12 cellular contexts compared by ENCODE assay signal in the genomic region with DNA sequence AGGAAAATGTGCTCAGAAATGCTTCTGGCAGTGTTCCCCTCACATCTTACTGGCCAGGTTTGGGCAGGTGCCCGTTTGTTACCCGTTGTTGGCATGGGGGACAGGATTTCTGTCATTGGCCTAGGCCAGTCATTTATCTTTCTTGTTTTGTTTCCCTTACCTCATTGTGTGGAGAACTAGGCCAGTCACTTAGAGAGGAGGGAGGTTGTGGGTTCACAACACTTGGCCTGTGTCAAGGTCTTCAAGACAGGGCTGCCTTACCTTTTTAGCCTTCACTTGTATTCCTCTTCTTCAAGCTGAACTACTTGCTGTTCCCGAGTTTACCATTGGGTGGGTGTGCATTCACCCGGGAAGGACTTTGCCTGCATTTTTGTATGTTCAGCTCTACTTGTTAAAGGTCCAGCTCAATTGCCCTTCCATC. TPM values are rescaled to one million over a fixed set of nuclear protein-coding genes. Genes with fewer than 3 reads are reported as not detected.
DNase-seq lines count a peak whose midpoint lies in the region; ATAC-seq, FAIRE-seq and TF ChIP-seq lines count a peak whose summit lies in the region.
"Had no signal": no experiment of that assay in that cellular context is flagged by ENCODE, and none has a peak within 500 bp of the region (broad histone marks: within the 10 kb centered on the region; RNA-seq: fewer than 3 reads in every experiment).

No MANE protein-coding gene starts in this region.

- intact Hi-C loops in kidney (cut with DNase I) = no loop called here
- intact Hi-C loops in esophagus squamous epithelium (cut with DNase I) = no loop called here

- H3K27me3 ChIP-seq in small intestine (ENCODE audit: control insufficient read depth in 2 of 2, insufficient read depth in 2 of 2, low read length in 2 of 2) = no peaks in the 10 kb centered on the region
- no peaks in the 10 kb centered on the region for H3K27me3 ChIP-seq in esophagus squamous epithelium
- H3K27me3 ChIP-seq: Peyer's patch had no signal

- WGBS in small intestine, 3 donors = 33 to 51% (median 46%) methylated on average over 4 of the region's 4 CpGs
- WGBS in esophagus squamous epithelium, 2 donors = 20 to 25% methylated on average over 4 of the region's 4 CpGs

- no peak overlapping the region for H3K9ac ChIP-seq in kidney (ENCODE audit: low read length in 2 of 2)

- in situ Hi-C loops in astrocyte of the spinal cord (cut with HindIII; ENCODE audit: low sequenced_read_pairs) = no loop called here

- DNase-seq in HTR-8/SVneo (ENCODE audit: insufficient read length, low spot score) (no peak), astrocyte of the spinal cord (ENCODE audit: low read depth, low spot score) (no peak), kidney (no peak), small intestine (peak; percentile 51), superior temporal gyrus (ENCODE audit: extremely low spot score) (no peak), esophagus squamous epithelium (lab: John Stamatoyannopoulos, UW) (no peak)
- DNase-seq: hypothalamus; naive thymus-derived CD8-positive, alpha-beta T cell; NCI-H2081; Peyer's patch; stimulated activated CD4-positive, alpha-beta T cell treated with anti-CD3 and anti-CD28 coated beads, Interleukin-1b, Interleukin-23, amount 100 ng/mL, for 48 hours had no signal

- H3K4me1 ChIP-seq in kidney (ENCODE audit: control insufficient read depth in 1 of 2, insufficient read depth in 1 of 2, low read depth in 1 of 2, low read length in 2 of 2) (peaks cover 11 to 12% of the 10 kb centered on the region in 2 donors), small intestine (ENCODE audit: control insufficient read depth in 2 of 2, insufficient read depth in 1 of 2, low read depth in 1 of 2, low read length in 1 of 2) (peaks cover 0 to 4% of the 10 kb centered on the region in 2 donors), esophagus squamous epithelium (peaks cover 0 to 16% (median 4%) of the 10 kb centered on the region in 3 donors)

- H3K27ac ChIP-seq in kidney (ENCODE audit: low read depth in 2 of 2, low read length in 2 of 2) (no peak overlapping the region), small intestine (ENCODE audit: low read depth in 1 of 2, low read length in 1 of 2) (no peak overlapping the region), esophagus squamous epithelium (peak overlapping the region in 1 of 4 donors; percentile 2)
- H3K27ac ChIP-seq: Peyer's patch had no signal

- TF ChIP-seq CTCF in astrocyte of the spinal cord (IDR thresholded peaks at IDR 0.05; ENCODE audit: low read depth, low read length) = peak; percentile 30
- TF ChIP-seq CTCF in kidney (IDR thresholded peaks at IDR 0.05; ENCODE audit: borderline replicate concordance, extremely low read depth, insufficient read depth) = peak; percentile 29
- no peak for TF ChIP-seq CTCF in esophagus squamous epithelium (IDR thresholded peaks at IDR 0.05)

- peak; percentile 46 for FAIRE-seq in HTR-8/SVneo (lab: Jason Lieb, UNC)
- no peak for FAIRE-seq in kidney (lab: Jason Lieb, UNC)
- no peak for FAIRE-seq in small intestine (lab: Jason Lieb, UNC)

- H3K4me3 ChIP-seq in astrocyte of the spinal cord (ENCODE audit: low read depth, low read length) (no peak overlapping the region), kidney (ENCODE audit: low read length in 2 of 2) (no peak overlapping the region), small intestine (ENCODE audit: low read depth in 1 of 2, low read length in 2 of 2) (no peak overlapping the region), esophagus squamous epithelium (no peak overlapping the region)
- H3K4me3 ChIP-seq: Peyer's patch had no signal

- no peak for TF ChIP-seq POLR2A in esophagus squamous epithelium (IDR thresholded peaks at IDR 0.05)

- H3K36me3 ChIP-seq in kidney (ENCODE audit: control insufficient read depth in 1 of 2, insufficient read depth in 2 of 2, low read length in 2 of 2) = no peaks in the 10 kb centered on the region
- H3K36me3 ChIP-seq in small intestine (ENCODE audit: control insufficient read depth in 2 of 2, insufficient read depth in 2 of 2, low read length in 2 of 2) = no peaks in the 10 kb centered on the region
- no peaks in the 10 kb centered on the region for H3K36me3 ChIP-seq in esophagus squamous epithelium
- H3K36me3 ChIP-seq: Peyer's patch had no signal

- H3K9me3 ChIP-seq in kidney (ENCODE audit: control insufficient read depth in 1 of 2, low read length in 2 of 2) (no peaks in the 10 kb centered on the region), small intestine (ENCODE audit: control insufficient read depth, low read depth) (no peaks in the 10 kb centered on the region), esophagus squamous epithelium (no peaks in the 10 kb centered on the region)
- H3K9me3 ChIP-seq: Peyer's patch had no signal

- ATAC-seq in GM18502 (IDR thresholded peaks at IDR 0.05; ENCODE audit: poor library complexity, unreplicated experiment) = no peak
- ATAC-seq: naive thymus-derived CD8-positive, alpha-beta T cell had no signal

RNA-seq across cellular contexts. Expression of a gene that starts 17.7 kb away (rescaled TPM):
- total RNA-seq in kidney = 19.4 TPM
- 8.9 TPM for polyA plus RNA-seq in kidney (ENCODE audit: insufficient read depth, low read depth, low replicate concordance)
- 1 to 10 TPM; 1.9 to 5.0 (median 2.5) TPM for polyA plus RNA-seq in small intestine
- total RNA-seq in esophagus squamous epithelium = 10 to 100 TPM in 1 of 4 donors, 1 to 10 TPM in 3; 5.5 to 18.9 (median 7.5) TPM

RNA-seq across cellular contexts. Expression of a gene that starts 23.3 kb away (rescaled TPM):
- total RNA-seq in kidney (39.4 TPM), esophagus squamous epithelium (10 to 100 TPM; 14.6 to 34.0 (median 20.0) TPM)
- polyA plus RNA-seq in kidney (ENCODE audit: insufficient read depth, low read depth, low replicate concordance) (8.0 TPM), small intestine (1 to 10 TPM; 1.6 to 7.4 (median 3.5) TPM)

Comparison
In these comparisons a context has a peak if more than half of its experiments do, and no peak if none do; other contexts are left out.
1. CTCF ChIP-seq: peak in astrocyte of the spinal cord (single experiment) and kidney (single experiment); none in esophagus squamous epithelium (0 of 6).